Comparison of ENCODE assay signal across 6 cellular contexts in genomic region chr11:88656315-88656714, GRCh38.
"Had no signal": no experiment of that assay in that cellular context is flagged by ENCODE, and none has a peak within 500 bp of the region (broad histone marks: within the 10 kb centered on the region; RNA-seq: fewer than 3 reads in every experiment).

No MANE protein-coding gene starts in this region.

- H3K27ac ChIP-seq: HL-60 had no signal

- ATAC-seq: HepG2, K562 had no signal

- H3K4me3 ChIP-seq: K562 had no signal

- DNase-seq: IMR-90, KBM-7, KG1 had no signal
